ENCODE assay signal across 9 cellular contexts in the genomic region with DNA sequence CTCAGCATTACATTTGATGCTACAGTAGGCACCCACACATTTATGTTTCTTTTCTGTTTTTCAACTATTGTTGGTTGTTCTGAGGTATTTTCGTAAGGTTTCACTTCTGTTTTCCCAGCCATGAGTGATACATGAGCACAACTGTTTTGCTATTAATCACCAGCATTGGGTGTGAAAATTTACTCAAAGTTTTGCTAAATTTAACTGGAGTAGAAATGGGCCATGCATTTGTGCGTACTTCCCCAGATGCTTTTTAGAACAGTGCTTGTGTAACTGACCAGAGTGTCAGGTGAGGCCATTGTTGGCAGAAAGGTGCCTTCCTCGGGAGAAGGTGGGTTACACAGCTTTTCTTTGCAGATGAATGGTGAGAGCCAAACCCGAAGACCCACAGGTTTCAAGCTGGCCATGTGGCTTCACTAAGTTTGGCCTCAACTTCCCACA.
DNase-seq lines count a peak whose midpoint lies in the region; ATAC-seq and TF ChIP-seq lines count a peak whose summit lies in the region.
"Had no signal": no experiment of that assay in that cellular context is flagged by ENCODE, and none has a peak within 500 bp of the region (broad histone marks: within the 10 kb centered on the region; RNA-seq: fewer than 3 reads in every experiment).

No MANE protein-coding gene starts in this region.

- no peaks in the 10 kb centered on the region for H3K36me3 ChIP-seq in tibial nerve

- intact Hi-C loops in activated B cell treated with CpG ODN at 0.5 μM for 24 hours (cut with micrococcal nuclease): loop anchor here (1.0 to 2.0 kb wide), 6 partner anchors 12 to 70 kb away; a partner anchor contains a TSS
- intact Hi-C loops in left cardiac atrium (cut with DNase I): no loop called here

- no peaks in the 10 kb centered on the region for H3K9me3 ChIP-seq in tibial nerve

- no peaks in the 10 kb centered on the region for H3K27me3 ChIP-seq in tibial nerve

- peak overlapping the region; percentile 89 for H3K27ac Mint-ChIP-seq in activated B cell treated with CpG ODN at 0.5 μM for 24 hours

- H3K4me1 ChIP-seq in tibial nerve: peaks cover 0 to 7% (median 1%) of the 10 kb centered on the region in 4 donors

- CTCF ChIA-PET in activated B cell treated with CpG ODN at 0.5 μM for 24 hours (lab: Charles Lee): interaction anchor here (0.6 to 1.3 kb wide), 3 partner anchors 30 to 164 kb away, joined by 3 to 4 read pairs (median 3); no protein-coding TSS in a partner anchor

- peaks cover 3% of the 10 kb centered on the region for H3K9me3 Mint-ChIP-seq in activated B cell treated with CpG ODN at 0.5 μM for 24 hours

- TF ChIP-seq POLR2A in tibial nerve (IDR thresholded peaks at IDR 0.05): no peak

- peak; percentile 15 to 22 for TF ChIP-seq EP300 in tibial nerve (IDR thresholded peaks at IDR 0.05)

- no peaks in the 10 kb centered on the region for H3K27me3 Mint-ChIP-seq in activated B cell treated with CpG ODN at 0.5 μM for 24 hours

- 75 to 83% methylated on average over 4 of the region's 4 CpGs for WGBS in tibial nerve, 2 donors

- POLR2A ChIA-PET in activated B cell treated with CpG ODN at 0.5 μM for 24 hours (lab: Charles Lee): interaction anchor here (0.7 to 6.3 kb wide), 13 partner anchors 12 to 70 kb away, joined by 3 to 44 read pairs (median 11); a partner anchor contains a TSS

- no peak overlapping the region for H3K4me3 ChIP-seq in tibial nerve
- H3K4me3 ChIP-seq: SK-N-MC had no signal

- TF ChIP-seq CTCF in activated B cell treated with CpG ODN at 0.5 μM for 24 hours (IDR thresholded peaks at IDR 0.05) (no peak), tibial nerve (IDR thresholded peaks at IDR 0.05) (no peak)

- H3K4me1 Mint-ChIP-seq in activated B cell treated with CpG ODN at 0.5 μM for 24 hours: peaks cover 94% of the 10 kb centered on the region

- peak; percentile 24 for DNase-seq in activated naive CD4-positive, alpha-beta T cell treated with Interleukin-2 at 50 U/mL for 16 hours
- DNase-seq in activated naive CD4-positive, alpha-beta T cell treated with anti-CD3 and anti-CD28 coated beads, Interleukin-2, amount 50 U/mL, for 16 hours: no peak
- DNase-seq in activated B cell treated with CpG ODN at 0.5 μM for 24 hours: peak; percentile 43
- no peak for DNase-seq in tibial nerve (ENCODE audit: low spot score in 2 of 2)
- DNase-seq in NCI-H345 treated with DMSO at 0.1 percent for 48 hours (lab: John Stamatoyannopoulos, UW; ENCODE audit: unreplicated experiment): no peak
- no peak for DNase-seq in activated effector memory CD4-positive, alpha-beta T cell treated with Interleukin-2 at 50 U/mL for 16 hours
- no peak for DNase-seq in left cardiac atrium

- peak overlapping the region; percentile 72 for H3K4me3 Mint-ChIP-seq in activated B cell treated with CpG ODN at 0.5 μM for 24 hours

- H3K27ac ChIP-seq in tibial nerve: peak overlapping the region in 1 of 4 donors; percentile 77
- H3K27ac ChIP-seq: SK-N-MC had no signal

- peaks cover 41% of the 10 kb centered on the region for H3K36me3 Mint-ChIP-seq in activated B cell treated with CpG ODN at 0.5 μM for 24 hours (ENCODE audit: low read depth)

- peak; percentile 57 for ATAC-seq in HG03060 (IDR thresholded peaks at IDR 0.05; ENCODE audit: low read depth, unreplicated experiment)
- ATAC-seq in activated B cell treated with CpG ODN at 0.5 μM for 24 hours (ENCODE audit: low read depth): peak; percentile 66
- no peak for ATAC-seq in left cardiac atrium

Comparison
In these comparisons a context has a peak if more than half of its experiments do, and no peak if none do; other contexts are left out.
1. DNase-seq: peak in activated naive CD4-positive, alpha-beta T cell treated with Interleukin-2 at 50 U/mL for 16 hours (single experiment) and activated B cell treated with CpG ODN at 0.5 μM for 24 hours (single experiment); none in activated naive CD4-positive, alpha-beta T cell treated with anti-CD3 and anti-CD28 coated beads, Interleukin-2, amount 50 U/mL, for 16 hours (single experiment), tibial nerve (0 of 2), NCI-H345 treated with DMSO at 0.1 percent for 48 hours (single experiment), activated effector memory CD4-positive, alpha-beta T cell treated with Interleukin-2 at 50 U/mL for 16 hours (single experiment) and left cardiac atrium (single experiment).
2. ATAC-seq: peak in HG03060 (single experiment) and activated B cell treated with CpG ODN at 0.5 μM for 24 hours (single experiment); none in left cardiac atrium (0 of 2).